In the genomic region with DNA sequence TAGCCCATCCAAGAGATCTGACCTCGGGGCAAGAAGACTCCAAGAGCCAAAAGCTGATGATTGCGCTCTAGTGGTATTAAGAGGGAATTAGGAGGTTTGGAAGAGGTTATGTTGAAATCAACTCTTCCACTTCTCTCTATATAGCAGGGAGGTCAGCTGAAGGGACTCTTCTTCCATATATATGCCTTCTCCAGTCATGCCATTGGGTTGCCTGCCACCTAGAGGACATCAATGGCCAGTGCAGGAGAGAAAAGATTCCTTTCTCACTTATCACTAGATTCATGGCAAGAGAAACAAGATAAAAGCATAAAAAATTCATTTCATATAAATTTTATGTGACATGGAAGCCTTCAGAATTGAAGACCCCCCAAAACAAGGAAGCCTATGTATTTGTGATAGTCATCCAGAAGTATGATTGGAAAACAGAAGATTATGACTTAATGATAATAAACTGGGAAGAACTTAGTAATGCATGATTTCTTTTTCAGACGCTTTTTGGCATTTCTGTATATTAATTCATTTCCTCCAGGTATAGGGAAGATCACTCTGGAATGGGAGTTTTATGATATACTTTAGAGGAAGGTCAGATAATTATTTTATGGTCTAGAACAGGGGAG, we compare ENCODE assay signal across 8 cellular contexts.
A peak's percentile ranks its signal among the peaks of the same experiment; 100 is the strongest.
DNase-seq lines count a peak whose midpoint lies in the region; ATAC-seq and TF ChIP-seq lines count a peak whose summit lies in the region.

No MANE protein-coding gene starts in this region.

- H3K4me1 ChIP-seq in BE2C (no peaks in the 10 kb centered on the region), vagina (no peaks in the 10 kb centered on the region)

- H3K36me3 ChIP-seq in BE2C (no peaks in the 10 kb centered on the region), vagina (no peaks in the 10 kb centered on the region)

- H3K9me3 ChIP-seq in BE2C (no peaks in the 10 kb centered on the region), vagina (no peaks in the 10 kb centered on the region)

- H3K27me3 ChIP-seq in BE2C: no peaks in the 10 kb centered on the region
- peaks cover 0 to 21% (median 0%) of the 10 kb centered on the region in 45 donors for H3K27me3 ChIP-seq in dorsolateral prefrontal cortex
- H3K27me3 ChIP-seq in vagina: no peaks in the 10 kb centered on the region

- intact Hi-C loops in dorsolateral prefrontal cortex (cut with DNase I) (loop anchor here in 1 of 2 donors (5.0 kb wide), 1 partner anchor 274 kb away; no protein-coding TSS in a partner anchor), vagina (cut with DNase I) (no loop called here)

- TF ChIP-seq CTCF in BE2C (IDR thresholded peaks at IDR 0.05; ENCODE audit: low read depth, low read length) (peak; percentile 95), NB4 (IDR thresholded peaks at IDR 0.05; ENCODE audit: low read depth, low read length) (peak; percentile 95), dorsolateral prefrontal cortex (IDR thresholded peaks at IDR 0.05 in 54 of 56, conservative IDR thresholded peaks at IDR 0.05 in 2 of 56; ENCODE audit: low read depth in 1 of 56, partially characterized antibody in 56 of 56) (peak; percentile 42 to 87 (median 80)), vagina (IDR thresholded peaks at IDR 0.05) (peak; percentile 19 to 39 (median 28))

- no peak overlapping the region for H3K27ac ChIP-seq in dorsolateral prefrontal cortex
- no peak overlapping the region for H3K27ac ChIP-seq in vagina

- peak; percentile 98 for ATAC-seq in GM18511 (IDR thresholded peaks at IDR 0.05; ENCODE audit: unreplicated experiment)
- ATAC-seq in HG02798 (IDR thresholded peaks at IDR 0.05; ENCODE audit: poor library complexity, unreplicated experiment): peak; percentile 98

- peak; percentile 56 for DNase-seq in BE2C
- DNase-seq in NB4 (ENCODE audit: low read depth): peak; percentile 63
- peak; percentile 65 for DNase-seq in SIG-M5 treated with dmso at 0.1 percent for 504 hours (lab: John Stamatoyannopoulos, UW; ENCODE audit: unreplicated experiment)
- DNase-seq in dorsolateral prefrontal cortex: peak in 3 of 10 donors; percentile 23 to 40 (median 40)
- DNase-seq in medulla oblongata (ENCODE audit: extremely low spot score): peak; percentile 68
- no peak for DNase-seq in vagina (ENCODE audit: extremely low spot score in 2 of 2)

- no peak overlapping the region for H3K4me3 ChIP-seq in BE2C (ENCODE audit: low read depth, low read length)
- no peak overlapping the region for H3K4me3 ChIP-seq in NB4 (ENCODE audit: low read depth, low read length)
- no peak overlapping the region for H3K4me3 ChIP-seq in dorsolateral prefrontal cortex
- H3K4me3 ChIP-seq in vagina: no peak overlapping the region

- no peak for TF ChIP-seq POLR2A in NB4 (IDR thresholded peaks at IDR 0.05; ENCODE audit: extremely low read depth, insufficient read length)
- TF ChIP-seq POLR2A in vagina (IDR thresholded peaks at IDR 0.05): no peak

Comparison
In these comparisons a context has a peak if more than half of its experiments do, and no peak if none do; other contexts are left out.
1. DNase-seq: peak in BE2C (single experiment), NB4 (single experiment), SIG-M5 treated with dmso at 0.1 percent for 504 hours (single experiment) and medulla oblongata (single experiment); none in vagina (0 of 2).
2. CTCF ChIP-seq: peak in every context shown above with its lines; median percentile 95 in BE2C; 95 in NB4; 80 in dorsolateral prefrontal cortex; 28 in vagina.